In the genomic region with DNA sequence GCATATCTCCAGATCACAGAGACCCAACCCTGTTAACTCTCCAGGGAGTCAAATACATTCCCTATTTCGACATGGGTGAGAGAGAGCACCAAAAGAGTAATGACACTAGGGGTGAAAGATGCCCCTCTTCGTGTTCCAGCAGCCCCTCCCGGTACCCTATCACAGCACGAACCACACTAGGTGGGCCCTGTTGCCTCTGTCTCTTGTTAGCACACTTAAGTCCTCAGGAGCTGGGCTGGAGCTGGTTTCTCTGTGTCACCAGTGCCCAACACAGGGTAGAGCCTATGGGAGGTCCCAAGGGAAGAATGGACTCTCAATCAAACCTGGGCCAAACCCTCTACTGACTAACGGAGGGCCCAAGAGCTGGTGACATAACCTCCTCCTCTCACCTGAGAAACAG, we compare ENCODE assay signal across 14 cellular contexts. TPM values are rescaled to one million over a fixed set of nuclear protein-coding genes. Genes with fewer than 3 reads are reported as not detected.
DNase-seq lines count a peak whose midpoint lies in the region; ATAC-seq and TF ChIP-seq lines count a peak whose summit lies in the region.
"Had no signal": no experiment of that assay in that cellular context is flagged by ENCODE, and none has a peak within 500 bp of the region (broad histone marks: within the 10 kb centered on the region; RNA-seq: fewer than 3 reads in every experiment).

No MANE protein-coding gene starts in this region.

- H3K27me3 ChIP-seq in endodermal cell (ENCODE audit: control insufficient read depth, insufficient read depth, low read length, poor library complexity, severe bottlenecking) (no peaks in the 10 kb centered on the region), brain microvascular endothelial cell (replicated peaks) (no peaks in the 10 kb centered on the region)

- POLR2A ChIA-PET in T-cell (lab: Charles Lee), result no interaction called here

- WGBS in endodermal cell (ENCODE audit: insufficient coverage in 1 of 2, insufficient read length in 1 of 2), 2 experiments, result 92 to 100% methylated on average over 3 to 5 of the region's 5 CpGs

- H3K27ac ChIP-seq in endodermal cell (ENCODE audit: low read depth, low read length) (no peak overlapping the region), brain microvascular endothelial cell (no peak overlapping the region)
- H3K27ac ChIP-seq: psoas muscle had no signal

- H3K27ac Mint-ChIP-seq in activated T-cell treated with anti-CD3 and anti-CD28 coated beads, Interleukin-2, amount 50 U/mL, for 24 hours, result peak overlapping the region; percentile 67
- H3K27ac Mint-ChIP-seq in T-cell (peak overlapping the region; percentile 82 to 97), endodermal cell (no peak overlapping the region), progenitor cell of endocrine pancreas (peak overlapping the region; percentile 69)
- H3K27ac Mint-ChIP-seq: memory B cell had no signal

- H3K27me3 Mint-ChIP-seq in activated T-cell treated with anti-CD3 and anti-CD28 coated beads, Interleukin-2, amount 50 U/mL, for 24 hours, result no peaks in the 10 kb centered on the region
- H3K27me3 Mint-ChIP-seq in T-cell (no peaks in the 10 kb centered on the region), endodermal cell (ENCODE audit: insufficient read depth) (peaks cover 24% of the 10 kb centered on the region), progenitor cell of endocrine pancreas (no peaks in the 10 kb centered on the region)

- H3K4me3 Mint-ChIP-seq in activated T-cell treated with anti-CD3 and anti-CD28 coated beads, Interleukin-2, amount 50 U/mL, for 24 hours, result peak overlapping the region; percentile 85
- peak overlapping the region; percentile 91 to 94 (median 92) for H3K4me3 Mint-ChIP-seq in T-cell
- H3K4me3 Mint-ChIP-seq in endodermal cell, result peak overlapping the region; percentile 90
- H3K4me3 Mint-ChIP-seq in progenitor cell of endocrine pancreas (ENCODE audit: low read depth), result peak overlapping the region; percentile 97

- H3K4me3 ChIP-seq in endodermal cell (ENCODE audit: low read length), result peak overlapping the region; percentile 90
- H3K4me3 ChIP-seq in brain microvascular endothelial cell (ENCODE audit: low read depth, low read length), result no peak overlapping the region

- H3K36me3 ChIP-seq in endodermal cell (ENCODE audit: control insufficient read depth, insufficient read depth, low read length), result no peaks in the 10 kb centered on the region
- H3K36me3 ChIP-seq in brain microvascular endothelial cell (replicated peaks), result no peaks in the 10 kb centered on the region

- no peaks in the 10 kb centered on the region for H3K9me3 Mint-ChIP-seq in activated T-cell treated with anti-CD3 and anti-CD28 coated beads, Interleukin-2, amount 50 U/mL, for 24 hours
- H3K9me3 Mint-ChIP-seq in T-cell (no peaks in the 10 kb centered on the region), endodermal cell (no peaks in the 10 kb centered on the region), progenitor cell of endocrine pancreas (ENCODE audit: low read depth) (no peaks in the 10 kb centered on the region)

- TF ChIP-seq CTCF in endodermal cell (conservative IDR thresholded peaks at IDR 0.05) (no peak), progenitor cell of endocrine pancreas (IDR thresholded peaks at IDR 0.05; ENCODE audit: unreplicated experiment) (no peak), brain microvascular endothelial cell (IDR thresholded peaks at IDR 0.05; ENCODE audit: low read depth, low read length, missing control alignments) (no peak)

- CTCF ChIA-PET in T-cell (lab: Charles Lee), result interaction anchor here (0.5 to 0.6 kb wide), 2 partner anchors 29 to 38 kb away, joined by 5 to 6 read pairs; no protein-coding TSS in a partner anchor

- ATAC-seq in T-cell (replicated peaks in 1 of 4), result no peak

- peaks cover 24% of the 10 kb centered on the region for H3K4me1 Mint-ChIP-seq in activated T-cell treated with anti-CD3 and anti-CD28 coated beads, Interleukin-2, amount 50 U/mL, for 24 hours (ENCODE audit: low read depth)
- H3K4me1 Mint-ChIP-seq in T-cell (peaks cover 29 to 36% (median 29%) of the 10 kb centered on the region in 3 donors), endodermal cell (peaks cover 5% of the 10 kb centered on the region), progenitor cell of endocrine pancreas (ENCODE audit: low read depth) (peaks cover 13% of the 10 kb centered on the region)

- no peak for DNase-seq in activated T-cell treated with anti-CD3 and anti-CD28 coated beads, Interleukin-2, amount 50 U/mL, for 24 hours
- no peak for DNase-seq in activated T-cell treated with anti-CD3 and anti-CD28 coated beads, Interleukin-2, amount 50 U/mL, for 48 hours
- DNase-seq in T-cell (no peak), endodermal cell (no peak), progenitor cell of endocrine pancreas (ENCODE audit: low spot score, unreplicated experiment) (no peak), brain microvascular endothelial cell (no peak), NOMO-1 treated with DMSO at 0.1 percent for 48 hours (lab: John Stamatoyannopoulos, UW; ENCODE audit: unreplicated experiment) (no peak)
- DNase-seq in activated CD4-positive, CD25-positive, alpha-beta regulatory T cell treated with anti-CD3 and anti-CD28 coated beads, Interleukin-2, amount 50 U/mL, for 72 hours, result no peak
- DNase-seq: activated CD8-positive, alpha-beta memory T cell treated with anti-CD3 and anti-CD28 coated beads, Interleukin-2, amount 50 U/mL, for 48 hours; NCI-H2081; psoas muscle had no signal

- in situ Hi-C loops in brain microvascular endothelial cell (cut with HindIII; ENCODE audit: low pct_ligation_motif_present, low sequenced_read_pairs), result no loop called here

- no peaks in the 10 kb centered on the region for H3K4me1 ChIP-seq in endodermal cell (ENCODE audit: control insufficient read depth, insufficient read depth, low read length)
- H3K4me1 ChIP-seq: psoas muscle had no signal

- H3K36me3 Mint-ChIP-seq in activated T-cell treated with anti-CD3 and anti-CD28 coated beads, Interleukin-2, amount 50 U/mL, for 24 hours (ENCODE audit: low read depth), result peaks cover 29% of the 10 kb centered on the region
- H3K36me3 Mint-ChIP-seq in T-cell (peaks cover 22% of the 10 kb centered on the region), endodermal cell (ENCODE audit: low read depth) (peaks cover 18% of the 10 kb centered on the region), progenitor cell of endocrine pancreas (ENCODE audit: insufficient read depth) (peaks cover 9% of the 10 kb centered on the region)
- H3K36me3 Mint-ChIP-seq: memory B cell had no signal

- H3K9ac ChIP-seq in endodermal cell (ENCODE audit: extremely low read depth, low read length, poor library complexity, severe bottlenecking), result no peak overlapping the region

- H3K9me3 ChIP-seq in endodermal cell (ENCODE audit: control insufficient read depth, low read length), result no peaks in the 10 kb centered on the region
- H3K9me3 ChIP-seq: psoas muscle had no signal

RNA-seq across cellular contexts. Expression of a gene that starts 1.2 kb away (rescaled TPM):
- total RNA-seq in T-cell, result 10 to 100 TPM in 2 of 5 donors, 1 to 10 TPM in 3; 6.3 to 14.3 (median 9.2) TPM
- total RNA-seq in endodermal cell, result 10 to 100 TPM in 1 of 2 donors, 1 to 10 TPM in 1; 9.9 to 13.3 TPM
- 11.7 TPM for polyA plus RNA-seq in endodermal cell (2013, experiment 1 of 2)
- polyA plus RNA-seq in endodermal cell (2013, experiment 2 of 2), result 7.7 TPM
- 23.9 and 25.2 TPM in 2 replicates for total RNA-seq in progenitor cell of endocrine pancreas

RNA-seq across cellular contexts. Expression of a gene that starts 55.4 kb away (rescaled TPM):
- total RNA-seq in T-cell (not detected), endodermal cell (under 1 TPM in 1 of 2 donors, not detected in 1; 0.09 TPM), progenitor cell of endocrine pancreas (not detected in 2 replicates)
- polyA plus RNA-seq in endodermal cell (2013, experiment 1 of 2), result 0.50 TPM
- 0.58 TPM for polyA plus RNA-seq in endodermal cell (2013, experiment 2 of 2)
- total RNA-seq: LHCN-M2, psoas muscle had no signal
- polyA plus RNA-seq: esophagus, psoas muscle had no signal
